Comparison of ENCODE assay signal across 2 cellular contexts in genomic region chr11:2755071-2755470, GRCh38.
TF ChIP-seq lines count a peak whose summit lies in the region.

No MANE protein-coding gene starts in this region.

TF ChIP-seq in IMR-90, 13 proteins besides CTCF, POLR2A, EP300 and RAD21 (continued from another document):
- no peak for TF ChIP-seq MAFK (IDR thresholded peaks at IDR 0.05; ENCODE audit: low read depth, low read length)
- no peak for TF ChIP-seq CEBPB (IDR thresholded peaks at IDR 0.05; ENCODE audit: low read depth, low read length)
- TF ChIP-seq RCOR1 (IDR thresholded peaks at IDR 0.05; ENCODE audit: insufficient replicate concordance, low read length) = no peak
- TF ChIP-seq MAZ (IDR thresholded peaks at IDR 0.05; ENCODE audit: borderline replicate concordance, low read depth, low read length) = no peak
- no peak for TF ChIP-seq FOS (IDR thresholded peaks at IDR 0.05; ENCODE audit: low read depth, low read length)
- no peak for TF ChIP-seq ELK1 (IDR thresholded peaks at IDR 0.05; ENCODE audit: borderline replicate concordance, low read depth, low read length)

TF ChIP-seq in WTC11, 78 proteins besides CTCF, POLR2A, EP300 and RAD21 (continued from another document):
- TF ChIP-seq HMGXB4 (CRISPR knock-in tag; IDR thresholded peaks at IDR 0.05) = no peak
- no peak for TF ChIP-seq FOXP1 (CRISPR knock-in tag; IDR thresholded peaks at IDR 0.05; ENCODE audit: borderline replicate concordance)
- TF ChIP-seq NFATC4 (CRISPR knock-in tag; IDR thresholded peaks at IDR 0.05) = no peak
- TF ChIP-seq ZNF423 (CRISPR knock-in tag; IDR thresholded peaks at IDR 0.05) = no peak
